8 cellular contexts compared by ENCODE assay signal in the genomic region with DNA sequence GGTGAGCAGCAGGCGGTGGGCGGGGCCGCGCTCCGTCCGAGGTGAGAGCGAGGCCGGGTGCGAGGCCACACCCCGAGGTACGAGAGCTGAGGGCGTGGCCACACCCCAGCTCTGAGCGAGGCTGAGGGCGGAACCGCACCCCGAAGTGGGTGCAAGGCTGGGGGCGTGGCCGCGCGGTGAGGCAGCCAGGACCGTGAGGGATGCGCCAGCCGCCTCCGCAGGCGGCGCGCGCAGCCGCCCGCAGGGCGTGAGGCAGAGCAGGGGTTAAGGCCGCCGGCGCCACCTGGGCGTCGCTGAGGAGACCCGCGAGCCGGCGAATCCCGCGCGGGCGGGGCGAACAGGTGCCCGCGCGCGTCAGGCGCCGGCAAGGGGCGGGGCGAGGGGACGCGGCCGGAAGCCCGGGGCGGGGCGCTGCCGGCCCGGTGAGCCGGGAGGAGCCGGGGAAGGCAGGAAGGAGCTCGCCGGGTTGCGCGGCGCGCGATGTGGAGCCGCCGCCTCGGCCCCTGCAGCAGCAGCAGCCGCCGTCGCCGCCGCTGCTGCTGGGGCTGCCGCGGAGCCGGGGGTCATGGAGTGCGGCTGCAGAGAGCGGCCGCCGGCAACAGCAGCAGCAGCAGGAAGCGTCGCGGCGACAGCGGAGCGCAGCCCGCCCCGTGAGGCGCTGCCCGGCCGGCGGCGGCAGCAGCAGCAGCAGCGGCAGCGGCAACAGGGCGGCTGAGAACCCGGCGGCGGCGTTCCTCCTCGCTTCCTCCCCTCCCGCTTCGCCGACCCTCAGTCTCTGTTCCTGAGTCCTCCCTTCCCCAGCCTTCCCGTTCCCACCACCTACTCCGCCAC. TPM values are rescaled to one million over a fixed set of nuclear protein-coding genes. Genes with fewer than 3 reads are reported as not detected.
DNase-seq lines count a peak whose midpoint lies in the region; ATAC-seq, FAIRE-seq and TF ChIP-seq lines count a peak whose summit lies in the region.

A gene with protein sequence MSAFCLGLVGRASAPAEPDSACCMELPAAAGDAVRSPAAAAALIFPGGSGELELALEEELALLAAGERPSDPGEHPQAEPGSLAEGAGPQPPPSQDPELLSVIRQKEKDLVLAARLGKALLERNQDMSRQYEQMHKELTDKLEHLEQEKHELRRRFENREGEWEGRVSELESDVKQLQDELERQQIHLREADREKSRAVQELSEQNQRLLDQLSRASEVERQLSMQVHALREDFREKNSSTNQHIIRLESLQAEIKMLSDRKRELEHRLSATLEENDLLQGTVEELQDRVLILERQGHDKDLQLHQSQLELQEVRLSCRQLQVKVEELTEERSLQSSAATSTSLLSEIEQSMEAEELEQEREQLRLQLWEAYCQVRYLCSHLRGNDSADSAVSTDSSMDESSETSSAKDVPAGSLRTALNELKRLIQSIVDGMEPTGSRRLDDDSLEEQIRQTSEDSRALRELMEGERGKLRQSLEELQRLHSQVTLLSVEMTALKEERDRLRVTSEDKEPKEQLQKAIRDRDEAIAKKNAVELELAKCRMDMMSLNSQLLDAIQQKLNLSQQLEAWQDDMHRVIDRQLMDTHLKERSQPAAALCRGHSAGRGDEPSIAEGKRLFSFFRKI (plus strand): TSS at position 449 of the 831 bp plus-strand sequence. CDS start 633 bp downstream, outside the sequence.

- H3K36me3 ChIP-seq in heart left ventricle, result no peaks in the 10 kb centered on the region

- TF ChIP-seq CTCF in heart left ventricle (IDR thresholded peaks at IDR 0.05), result no peak

- H3K27ac Mint-ChIP-seq in activated naive CD8-positive, alpha-beta T cell, result peak within 1 kb of the TSS; percentile 96

- ATAC-seq in HG02642 (IDR thresholded peaks at IDR 0.05; ENCODE audit: poor library complexity, unreplicated experiment), result peak; percentile 83
- peak in 3 of 4 donors; percentile 52 to 78 (median 58) for ATAC-seq in heart left ventricle

- no peaks in the 10 kb centered on the region for H3K9me3 ChIP-seq in heart left ventricle

- H3K4me1 Mint-ChIP-seq in activated naive CD8-positive, alpha-beta T cell (ENCODE audit: low read depth), result peaks cover 44% of the 10 kb centered on the region

- intact Hi-C loops in heart left ventricle (cut with DNase I) (no loop called here), posterior vena cava (cut with DNase I) (no loop called here)

- H3K9me3 Mint-ChIP-seq in activated naive CD8-positive, alpha-beta T cell (ENCODE audit: low read depth), result no peaks in the 10 kb centered on the region

- TF ChIP-seq POLR2A in GM12891 (IDR thresholded peaks at IDR 0.05; ENCODE audit: low read depth, low read length) (no peak), heart left ventricle (IDR thresholded peaks at IDR 0.05) (no peak)

- peak within 1 kb of the TSS in 2 of 12 donors; percentile 54 to 62 for H3K27ac ChIP-seq in heart left ventricle

- peak within 1 kb of the TSS; percentile 26 to 68 (median 54) for H3K4me3 ChIP-seq in heart left ventricle

- peaks cover 0 to 75% (median 26%) of the 10 kb centered on the region in 9 donors for H3K27me3 ChIP-seq in heart left ventricle

- peak within 1 kb of the TSS; percentile 96 for H3K4me3 Mint-ChIP-seq in activated naive CD8-positive, alpha-beta T cell

- peaks cover 21% of the 10 kb centered on the region for H3K36me3 Mint-ChIP-seq in activated naive CD8-positive, alpha-beta T cell

- WGBS in heart left ventricle, 4 donors, result 0 to 1% (median 1%) methylated on average over 19 to 111 of the region's 111 CpGs

- peak; percentile 100 for FAIRE-seq in GM12891 (lab: Jason Lieb, UNC)

- DNase-seq in GM12891 (ENCODE audit: insufficient read length, low spot score) (peak; percentile 90), NCI-H1092 treated with DMSO at 0.1 percent for 48 hours (lab: John Stamatoyannopoulos, UW) (peak; percentile 88), SKM-1 treated with dmso at 0.1 percent for 144 hours (lab: John Stamatoyannopoulos, UW; ENCODE audit: unreplicated experiment) (peak; percentile 47), heart left ventricle (peak in 4 of 5 donors; percentile 29 to 85 (median 50)), posterior vena cava (ENCODE audit: low spot score) (peak; percentile 88), ureter (ENCODE audit: low spot score) (peak; percentile 83)

- no peaks in the 10 kb centered on the region for H3K27me3 Mint-ChIP-seq in activated naive CD8-positive, alpha-beta T cell

- H3K4me1 ChIP-seq in heart left ventricle, result peaks cover 0 to 20% (median 11%) of the 10 kb centered on the region in 12 donors

TF ChIP-seq in GM12891, 5 proteins besides CTCF, POLR2A, EP300 and RAD21:
- TF ChIP-seq TAF1 (IDR thresholded peaks at IDR 0.05; ENCODE audit: low read depth, low read length) (no peak), SPI1 (IDR thresholded peaks at IDR 0.05; ENCODE audit: low read depth, low read length) (peak; percentile 35), POU2F2 (IDR thresholded peaks at IDR 0.05; ENCODE audit: low read depth, low read length) (no peak), PAX5 (IDR thresholded peaks at IDR 0.05; ENCODE audit: insufficient read depth, low read length, severe bottlenecking) (no peak), POLR2AphosphoS5 (IDR thresholded peaks at IDR 0.05; ENCODE audit: low read depth, low read length) (no peak)

RNA-seq across cellular contexts. Expression of the gene that starts here (rescaled TPM):
- polyA plus RNA-seq in GM12891 (2012; ENCODE audit: low read depth, missing spikeins), result 2.0 TPM
- total RNA-seq in heart left ventricle (10 to 100 TPM in 1 of 9 donors, 1 to 10 TPM in 1, under 1 TPM in 3, not detected in 4; 0.16 to 28.0 (median 0.32) TPM), posterior vena cava (under 1 TPM; 0.51 to 0.57 TPM), ureter (17.2 TPM)
- under 1 TPM; 0.12 to 0.30 TPM for polyA plus RNA-seq in heart left ventricle

Comparison
In these comparisons a context has a peak if more than half of its experiments do, and no peak if none do; other contexts are left out.
1. Peak in DNase-seq in posterior vena cava; RNA of the gene not detected or under 1 TPM.